Comparison of ENCODE assay signal across 13 cellular contexts in the genomic region with DNA sequence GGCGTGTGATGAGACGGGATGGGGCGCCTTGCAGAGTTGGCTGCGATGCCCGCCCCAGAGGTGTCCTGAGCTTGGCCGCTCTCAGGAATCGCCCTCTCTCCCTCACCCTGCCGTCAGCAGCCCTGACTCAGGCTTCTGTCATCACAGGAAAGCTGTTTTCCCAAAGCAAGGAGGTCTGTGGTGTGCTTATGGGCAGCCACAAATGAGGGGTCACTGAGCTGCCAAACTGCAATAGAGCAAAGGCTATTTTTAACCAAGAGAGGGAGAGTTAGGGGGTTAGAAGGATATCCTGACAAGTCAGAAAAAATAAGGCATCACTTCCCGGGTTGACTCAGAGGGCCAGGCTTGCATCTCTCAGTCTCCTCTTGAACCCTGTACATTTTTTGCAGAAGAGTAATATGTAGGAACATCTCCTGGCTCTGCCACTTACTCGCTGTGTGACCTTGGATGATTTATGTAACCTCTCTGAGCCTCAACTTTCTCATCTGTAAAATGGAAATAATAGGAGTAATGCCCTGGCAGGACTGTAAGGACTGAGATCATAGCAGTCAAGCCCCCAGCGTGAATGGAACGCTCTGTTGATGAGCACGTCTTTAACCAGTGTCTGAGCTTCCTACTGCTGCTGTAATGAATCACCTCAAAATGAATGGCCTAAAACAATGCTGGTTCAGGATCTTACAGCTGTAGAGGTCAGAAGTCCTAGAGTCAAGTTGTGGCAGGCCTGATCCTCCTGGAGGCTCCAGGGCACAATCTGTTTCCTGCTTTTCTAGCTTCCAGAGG.
A peak's percentile ranks its signal among the peaks of the same experiment; 100 is the strongest.
DNase-seq lines count a peak whose midpoint lies in the region; ATAC-seq, FAIRE-seq and TF ChIP-seq lines count a peak whose summit lies in the region.
"Had no signal": no experiment of that assay in that cellular context is flagged by ENCODE, and none has a peak within 500 bp of the region (broad histone marks: within the 10 kb centered on the region; RNA-seq: fewer than 3 reads in every experiment).

No MANE protein-coding gene starts in this region.

- peaks cover 7% of the 10 kb centered on the region for H3K27me3 Mint-ChIP-seq in progenitor cell of endocrine pancreas

- H3K4me1 ChIP-seq in ACC112 (ENCODE audit: control insufficient read depth, insufficient read depth, low read length, unreplicated experiment) (peaks cover 30% of the 10 kb centered on the region), left lung (no peaks in the 10 kb centered on the region)

- peaks cover 0 to 5% of the 10 kb centered on the region in 2 donors for H3K9me3 ChIP-seq in left lung

- peak; percentile 95 for FAIRE-seq in HTR-8/SVneo (lab: Jason Lieb, UNC)

- no peak overlapping the region for H3K4me3 Mint-ChIP-seq in progenitor cell of endocrine pancreas (ENCODE audit: low read depth)
- H3K4me3 Mint-ChIP-seq: brain, neural crest cell had no signal

- no peak for TF ChIP-seq CTCF in left lung (IDR thresholded peaks at IDR 0.05)
- no peak for TF ChIP-seq CTCF in progenitor cell of endocrine pancreas (IDR thresholded peaks at IDR 0.05; ENCODE audit: unreplicated experiment)

- no peaks in the 10 kb centered on the region for H3K4me1 Mint-ChIP-seq in progenitor cell of endocrine pancreas (ENCODE audit: low read depth)
- H3K4me1 Mint-ChIP-seq: brain had no signal

- ATAC-seq in left lung = peak; percentile 68
- ATAC-seq in GM18861 (IDR thresholded peaks at IDR 0.05; ENCODE audit: unreplicated experiment) = no peak
- ATAC-seq in GM19467 (IDR thresholded peaks at IDR 0.05; ENCODE audit: unreplicated experiment) = no peak

- H3K79me2 ChIP-seq in ACC112 (ENCODE audit: control insufficient read depth, insufficient read depth, low read length, unreplicated experiment) = no peaks in the 10 kb centered on the region

- peaks cover 1% of the 10 kb centered on the region for H3K36me3 Mint-ChIP-seq in progenitor cell of endocrine pancreas (ENCODE audit: insufficient read depth)
- H3K36me3 Mint-ChIP-seq: brain had no signal

- H3K4me3 ChIP-seq in ACC112 (ENCODE audit: low read depth, low read length) (no peak overlapping the region), left lung (no peak overlapping the region)
- H3K4me3 ChIP-seq: tibial artery had no signal

- peaks cover 11% of the 10 kb centered on the region for H3K9me3 Mint-ChIP-seq in progenitor cell of endocrine pancreas (ENCODE audit: low read depth)

- H3K27ac Mint-ChIP-seq in progenitor cell of endocrine pancreas = no peak overlapping the region
- H3K27ac Mint-ChIP-seq: brain had no signal

- H3K36me3 ChIP-seq in ACC112 (ENCODE audit: insufficient read depth, low read length) (peaks cover 6% of the 10 kb centered on the region; the same call in 1 of the 2 replicates), left lung (no peaks in the 10 kb centered on the region)
- H3K36me3 ChIP-seq: tibial artery had no signal

- H3K27ac ChIP-seq in ACC112 (ENCODE audit: low read depth, low read length) (peak overlapping the region; percentile 88), left lung (no peak overlapping the region)
- H3K27ac ChIP-seq: tibial artery had no signal

- H2AFZ ChIP-seq in ACC112 (ENCODE audit: low read length, unreplicated experiment) = no peak overlapping the region

- intact Hi-C loops in left lung (cut with DNase I) = no loop called here

- H3K27me3 ChIP-seq in ACC112 (ENCODE audit: insufficient read depth, low read length) (no peaks in the 10 kb centered on the region), left lung (no peaks in the 10 kb centered on the region)
- H3K27me3 ChIP-seq: tibial artery had no signal

- DNase-seq in HTR-8/SVneo (ENCODE audit: insufficient read length, low spot score) (peak; percentile 94), brain pericyte (ENCODE audit: low read depth, low spot score) (peak; percentile 89), left lung (no peak), OCI-M1 (lab: John Stamatoyannopoulos, UW) (no peak), progenitor cell of endocrine pancreas (ENCODE audit: low spot score, unreplicated experiment) (no peak)
- DNase-seq: C1 segment of cervical spinal cord, NCI-H526, tibial artery had no signal

Comparison
In these comparisons a context has a peak if more than half of its experiments do, and no peak if none do; other contexts are left out.
1. DNase-seq: peak in HTR-8/SVneo (single experiment) and brain pericyte (single experiment); none in left lung (0 of 2), OCI-M1 (single experiment) and progenitor cell of endocrine pancreas (single experiment).